In genomic region chr3:16024548-16024947, GRCh38 we compare ENCODE assay signal across 34 cellular contexts.
"Had no signal": no experiment of that assay in that cellular context is flagged by ENCODE, and none has a peak within 500 bp of the region (broad histone marks: within the 10 kb centered on the region; RNA-seq: fewer than 3 reads in every experiment).

No MANE protein-coding gene starts in this region.

- H3K27ac Mint-ChIP-seq: activated CD4-positive, alpha-beta memory T cell treated with anti-CD3 and anti-CD28 coated beads for 36 hours; activated CD4-positive, alpha-beta T cell treated with anti-CD3 and anti-CD28 coated beads for 36 hours; activated CD4-positive, alpha-beta T cell treated with anti-CD3 and anti-CD28 coated beads, Interleukin-2, amount 10 ng/mL, durations not matched to agents 24 days and 14 days; activated CD8-positive, alpha-beta T cell treated with anti-CD3 and anti-CD28 coated beads, Interleukin-2, amount 10 ng/mL, durations not matched to agents 7 days and 5 days; activated naive CD4-positive, alpha-beta T cell treated with anti-CD3 and anti-CD28 coated beads for 36 hours; activated naive CD4-positive, alpha-beta T cell treated with anti-CD3 and anti-CD28 coated beads, Interleukin-2, amount 50 U/mL, for 24 hours; activated naive CD8-positive, alpha-beta T cell treated with anti-CD3 and anti-CD28 coated beads for 36 hours; activated naive CD8-positive, alpha-beta T cell treated with anti-CD3 and anti-CD28 coated beads, Interleukin-2, amount 50 U/mL, for 24 hours; activated T-helper 1 cell treated with anti-CD3 and anti-CD28 coated beads, Interleukin-12 subunit alpha, Interleukin-12 subunit beta, Interleukin-2, Interleukin-4 antibody, amounts not matched to agents 30 ng/mL and 10 ng/mL and 1 ng/mL, durations not matched to agents 14 hours and 24 hours and 36 hours; activated T-helper 2 cell treated with anti-CD3 and anti-CD28 coated beads, Interferon-gamma antibody, Interleukin-2, Interleukin-4, amounts not matched to agents 10 μg/mL and 5 μg/mL and 100 μg/mL, durations not matched to agents 14 hours and 24 hours and 36 hours; dendritic cell treated with granulocyte-macrophage colony-stimulating factor and Interleukin-4, amounts not matched to agents 40 ng/mL and 50 ng/mL, for 4 days had no signal

- H3K36me3 ChIP-seq: adrenal gland, cardiac muscle cell, colonic mucosa, esophagus muscularis mucosa, gastrocnemius medialis, heart right ventricle had no signal

- H3K4me3 Mint-ChIP-seq: activated CD4-positive, alpha-beta memory T cell treated with anti-CD3 and anti-CD28 coated beads for 36 hours; activated CD4-positive, alpha-beta T cell treated with anti-CD3 and anti-CD28 coated beads for 36 hours; activated CD4-positive, alpha-beta T cell treated with anti-CD3 and anti-CD28 coated beads, Interleukin-2, amount 10 ng/mL, durations not matched to agents 24 days and 14 days; activated CD8-positive, alpha-beta memory T cell treated with anti-CD3 and anti-CD28 coated beads, Interleukin-2, amount 10 ng/mL, durations not matched to agents 7 days and 5 days; activated CD8-positive, alpha-beta T cell treated with anti-CD3 and anti-CD28 coated beads, Interleukin-2, amount 10 ng/mL, durations not matched to agents 7 days and 5 days; activated naive CD4-positive, alpha-beta T cell treated with anti-CD3 and anti-CD28 coated beads for 36 hours; activated naive CD4-positive, alpha-beta T cell treated with anti-CD3 and anti-CD28 coated beads, Interleukin-2, amount 50 U/mL, for 24 hours; activated naive CD8-positive, alpha-beta T cell treated with anti-CD3 and anti-CD28 coated beads for 36 hours; activated naive CD8-positive, alpha-beta T cell treated with anti-CD3 and anti-CD28 coated beads, Interleukin-2, amount 50 U/mL, for 24 hours; activated T-helper 1 cell treated with anti-CD3 and anti-CD28 coated beads, Interleukin-12 subunit alpha, Interleukin-12 subunit beta, Interleukin-2, Interleukin-4 antibody, amounts not matched to agents 30 ng/mL and 10 ng/mL and 1 ng/mL, durations not matched to agents 14 hours and 24 hours and 36 hours; dendritic cell treated with granulocyte-macrophage colony-stimulating factor and Interleukin-4, amounts not matched to agents 40 ng/mL and 50 ng/mL, for 4 days had no signal

- H3K27ac ChIP-seq: adrenal gland, body of pancreas, cardiac muscle cell, colonic mucosa, dorsolateral prefrontal cortex, esophagus muscularis mucosa, foreskin keratinocyte, heart right ventricle had no signal

- DNase-seq: activated CD4-positive, alpha-beta memory T cell treated with anti-CD3 and anti-CD28 coated beads for 36 hours; activated CD4-positive, alpha-beta T cell treated with anti-CD3 and anti-CD28 coated beads for 36 hours; activated CD4-positive, alpha-beta T cell treated with anti-CD3 and anti-CD28 coated beads, Interleukin-2, amount 10 ng/mL, durations not matched to agents 24 days and 14 days; activated CD4-positive, CD25-positive, alpha-beta regulatory T cell; activated CD4-positive, CD25-positive, alpha-beta regulatory T cell treated with anti-CD3 and anti-CD28 coated beads, Interleukin-2, amount 50 U/mL, for 72 hours; activated CD8-positive, alpha-beta memory T cell treated with anti-CD3 and anti-CD28 coated beads, Interleukin-2, amount 10 ng/mL, durations not matched to agents 7 days and 5 days; activated CD8-positive, alpha-beta memory T cell treated with anti-CD3 and anti-CD28 coated beads, Interleukin-2, amount 50 U/mL, for 4 hours; activated CD8-positive, alpha-beta T cell treated with anti-CD3 and anti-CD28 coated beads, Interleukin-2, amount 10 ng/mL, durations not matched to agents 7 days and 5 days; activated effector memory CD4-positive, alpha-beta T cell treated with anti-CD3 and anti-CD28 coated beads, Interleukin-2, amount 50 U/mL, for 16 hours; activated naive CD4-positive, alpha-beta T cell treated with anti-CD3 and anti-CD28 coated beads for 36 hours; activated naive CD8-positive, alpha-beta T cell treated with anti-CD3 and anti-CD28 coated beads for 36 hours; activated naive CD8-positive, alpha-beta T cell treated with anti-CD3 and anti-CD28 coated beads, Interleukin-2, amount 50 U/mL, for 24 hours; activated T-cell treated with anti-CD3 and anti-CD28 coated beads, Interleukin-2, amount 50 U/mL, for 1 hour; activated T-cell treated with anti-CD3 and anti-CD28 coated beads, Interleukin-2, amount 50 U/mL, for 48 hours; adrenal gland; amygdala; aorta; body of pancreas; central memory CD4-positive, alpha-beta T cell; cerebellar nuclear complex; colonic mucosa; dorsolateral prefrontal cortex; effector memory CD4-positive, alpha-beta T cell; erythroblast; heart right ventricle; T-helper 2 cell had no signal

- H3K27me3 Mint-ChIP-seq: dendritic cell treated with granulocyte-macrophage colony-stimulating factor and Interleukin-4, amounts not matched to agents 40 ng/mL and 50 ng/mL, for 4 days had no signal

- H3K27me3 ChIP-seq: adrenal gland, body of pancreas, cardiac muscle cell, colonic mucosa, dorsolateral prefrontal cortex, esophagus muscularis mucosa, gastrocnemius medialis, heart right ventricle had no signal

- H3K4me1 ChIP-seq: adrenal gland, body of pancreas, colonic mucosa, esophagus muscularis mucosa, foreskin keratinocyte, heart right ventricle had no signal

- H3K4me1 Mint-ChIP-seq: activated CD4-positive, alpha-beta T cell treated with anti-CD3 and anti-CD28 coated beads for 36 hours; activated CD4-positive, alpha-beta T cell treated with anti-CD3 and anti-CD28 coated beads, Interleukin-2, amount 10 ng/mL, durations not matched to agents 24 days and 14 days; activated CD8-positive, alpha-beta memory T cell treated with anti-CD3 and anti-CD28 coated beads, Interleukin-2, amount 10 ng/mL, durations not matched to agents 7 days and 5 days; activated naive CD4-positive, alpha-beta T cell treated with anti-CD3 and anti-CD28 coated beads, Interleukin-2, amount 50 U/mL, for 24 hours; activated naive CD8-positive, alpha-beta T cell treated with anti-CD3 and anti-CD28 coated beads for 36 hours; activated naive CD8-positive, alpha-beta T cell treated with anti-CD3 and anti-CD28 coated beads, Interleukin-2, amount 50 U/mL, for 24 hours had no signal

- H3K9me3 ChIP-seq: adrenal gland, body of pancreas, colonic mucosa, esophagus muscularis mucosa, gastrocnemius medialis had no signal

- H3K4me3 ChIP-seq: adrenal gland, body of pancreas, cardiac muscle cell, colonic mucosa, dorsolateral prefrontal cortex, esophagus muscularis mucosa, gastrocnemius medialis, heart right ventricle had no signal

- H3K9me3 Mint-ChIP-seq: activated CD4-positive, alpha-beta memory T cell treated with anti-CD3 and anti-CD28 coated beads for 36 hours; activated CD4-positive, alpha-beta T cell treated with anti-CD3 and anti-CD28 coated beads, Interleukin-2, amount 10 ng/mL, durations not matched to agents 24 days and 14 days; activated naive CD4-positive, alpha-beta T cell treated with anti-CD3 and anti-CD28 coated beads for 36 hours; activated naive CD4-positive, alpha-beta T cell treated with anti-CD3 and anti-CD28 coated beads, Interleukin-2, amount 50 U/mL, for 24 hours; activated naive CD8-positive, alpha-beta T cell treated with anti-CD3 and anti-CD28 coated beads for 36 hours; activated naive CD8-positive, alpha-beta T cell treated with anti-CD3 and anti-CD28 coated beads, Interleukin-2, amount 50 U/mL, for 24 hours; activated T-helper 1 cell treated with anti-CD3 and anti-CD28 coated beads, Interleukin-12 subunit alpha, Interleukin-12 subunit beta, Interleukin-2, Interleukin-4 antibody, amounts not matched to agents 30 ng/mL and 10 ng/mL and 1 ng/mL, durations not matched to agents 14 hours and 24 hours and 36 hours; activated T-helper 2 cell treated with anti-CD3 and anti-CD28 coated beads, Interferon-gamma antibody, Interleukin-2, Interleukin-4, amounts not matched to agents 10 μg/mL and 5 μg/mL and 100 μg/mL, durations not matched to agents 14 hours and 24 hours and 36 hours; dendritic cell treated with granulocyte-macrophage colony-stimulating factor and Interleukin-4, amounts not matched to agents 40 ng/mL and 50 ng/mL, for 4 days had no signal

- H3K36me3 Mint-ChIP-seq: activated CD4-positive, alpha-beta memory T cell treated with anti-CD3 and anti-CD28 coated beads for 36 hours; activated CD8-positive, alpha-beta memory T cell treated with anti-CD3 and anti-CD28 coated beads, Interleukin-2, amount 10 ng/mL, durations not matched to agents 7 days and 5 days; activated naive CD4-positive, alpha-beta T cell treated with anti-CD3 and anti-CD28 coated beads, Interleukin-2, amount 50 U/mL, for 24 hours; activated naive CD8-positive, alpha-beta T cell treated with anti-CD3 and anti-CD28 coated beads for 36 hours had no signal
